Comparison of ENCODE assay signal across 16 cellular contexts in genomic region chr12:94042321-94042720, GRCh38.
"Had no signal": no experiment of that assay in that cellular context is flagged by ENCODE, and none has a peak within 500 bp of the region (broad histone marks: within the 10 kb centered on the region; RNA-seq: fewer than 3 reads in every experiment).

No MANE protein-coding gene starts in this region.

- H3K27me3 Mint-ChIP-seq: activated T-cell treated with anti-CD3 and anti-CD28 coated beads, Interleukin-2, amount 50 U/mL, for 24 hours had no signal

- H3K27me3 ChIP-seq: cardiac muscle cell, esophagus squamous epithelium, stomach, testis, upper lobe of left lung had no signal

- ATAC-seq: psoas muscle had no signal

- H3K4me3 ChIP-seq: cardiac muscle cell, esophagus squamous epithelium, psoas muscle, stomach, testis, upper lobe of left lung had no signal

- H3K36me3 ChIP-seq: cardiac muscle cell, esophagus squamous epithelium, stomach, upper lobe of left lung had no signal

- H3K27ac Mint-ChIP-seq: activated T-cell treated with anti-CD3 and anti-CD28 coated beads, Interleukin-2, amount 50 U/mL, for 24 hours; nephron had no signal

- H3K4me1 ChIP-seq: stomach, testis, upper lobe of left lung had no signal

- H3K4me1 Mint-ChIP-seq: nephron had no signal

- DNase-seq: activated CD4-positive, alpha-beta T cell treated with anti-CD3 and anti-CD28 coated beads for 1 hour; activated CD4-positive, alpha-beta T cell treated with anti-CD3 and anti-CD28 coated beads, Interleukin-2, amount 50 U/mL, for 48 hours; activated effector memory CD4-positive, alpha-beta T cell treated with Interleukin-2 at 50 U/mL for 16 hours; activated naive CD4-positive, alpha-beta T cell treated with anti-CD3 and anti-CD28 coated beads, Interleukin-2, amount 50 U/mL, for 16 hours; activated T-cell treated with anti-CD3 and anti-CD28 coated beads, Interleukin-2, amount 50 U/mL, for 24 hours; esophagus squamous epithelium; foreskin fibroblast; psoas muscle; stimulated activated CD4-positive, alpha-beta T cell treated with anti-CD3 and anti-CD28 coated beads, Interleukin-12 subunit alpha, Interleukin-12 subunit beta, amount 100 ng/mL, for 4 hours; stimulated activated CD4-positive, alpha-beta T cell treated with anti-CD3 and anti-CD28 coated beads, Interleukin-2, amount 100 ng/mL, for 24 hours; stomach; T-helper 9 cell; testis; upper lobe of left lung had no signal

- H3K9me3 ChIP-seq: testis had no signal

- H3K4me3 Mint-ChIP-seq: activated T-cell treated with anti-CD3 and anti-CD28 coated beads, Interleukin-2, amount 50 U/mL, for 24 hours; nephron had no signal

- H3K27ac ChIP-seq: cardiac muscle cell, psoas muscle, stomach, testis, upper lobe of left lung had no signal
